Comparison of ENCODE assay signal across 2 cellular contexts in the genomic region with DNA sequence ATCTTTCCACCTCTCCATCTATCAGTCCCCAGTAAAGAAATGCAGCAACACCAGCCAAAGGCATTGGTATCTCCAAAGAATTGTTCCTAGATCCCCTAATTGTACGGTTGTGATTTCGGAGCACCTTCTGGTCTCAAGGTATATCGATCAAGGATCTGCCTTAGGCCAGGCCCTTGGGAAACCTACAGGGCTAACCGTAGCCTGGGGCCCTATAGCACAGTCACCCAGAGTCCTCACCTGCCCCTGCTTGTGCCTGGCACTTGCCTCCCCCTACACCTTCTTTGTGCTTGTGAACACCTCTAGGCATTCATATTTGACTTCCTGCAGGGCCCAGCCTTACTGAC.
TF ChIP-seq lines count a peak whose summit lies in the region.

No MANE protein-coding gene starts in this region.

TF ChIP-seq in A549, 52 proteins besides CTCF, POLR2A, EP300 and RAD21:
- TF ChIP-seq, protein P1, sequence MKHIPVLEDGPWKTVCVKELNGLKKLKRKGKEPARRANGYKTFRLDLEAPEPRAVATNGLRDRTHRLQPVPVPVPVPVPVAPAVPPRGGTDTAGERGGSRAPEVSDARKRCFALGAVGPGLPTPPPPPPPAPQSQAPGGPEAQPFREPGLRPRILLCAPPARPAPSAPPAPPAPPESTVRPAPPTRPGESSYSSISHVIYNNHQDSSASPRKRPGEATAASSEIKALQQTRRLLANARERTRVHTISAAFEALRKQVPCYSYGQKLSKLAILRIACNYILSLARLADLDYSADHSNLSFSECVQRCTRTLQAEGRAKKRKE (CRISPR knock-in tag; IDR thresholded peaks at IDR 0.05; ENCODE audit: low read depth): 0 out of 2 replicates have a peak, but pooled peaks have one; percentile 2
- TF ChIP-seq HOXA7 (CRISPR knock-in tag; IDR thresholded peaks at IDR 0.05) (peak; percentile 96; the same call in 1 of the 2 replicates), JUN (IDR thresholded peaks at IDR 0.05) (no peak), HOXB5 (CRISPR knock-in tag; IDR thresholded peaks at IDR 0.05) (0 out of 2 replicates have a peak, but pooled peaks have one; percentile 1), MAZ (IDR thresholded peaks at IDR 0.05; ENCODE audit: borderline replicate concordance, low read depth, low read length) (0 out of 2 replicates have a peak, but pooled peaks have one; percentile 13)

TF ChIP-seq in HEK293, 187 proteins besides CTCF, POLR2A, EP300 and RAD21 (continued from another document):
- TF ChIP-seq HOXD13 (CRISPR knock-in tag; IDR thresholded peaks at IDR 0.05; ENCODE audit: borderline replicate concordance): no peak
